Comparison of ENCODE assay signal across 1 cellular context in genomic region chr16:28377108-28377625, GRCh38. TPM values are rescaled to one million over a fixed set of nuclear protein-coding genes. Genes with fewer than 3 reads are reported as not detected.
"Had no signal": no experiment of that assay in that cellular context is flagged by ENCODE, and none has a peak within 500 bp of the region (broad histone marks: within the 10 kb centered on the region; RNA-seq: fewer than 3 reads in every experiment).

No MANE protein-coding gene starts in this region.

RNA-seq across cellular contexts. Expression of gene NPIPB6, which starts 13.9 kb away (rescaled TPM):
- total RNA-seq: LHCN-M2 had no signal
